Comparison of ENCODE assay signal across 12 cellular contexts in genomic region chr9:127444921-127445850, GRCh38. TPM values are rescaled to one million over a fixed set of nuclear protein-coding genes. Genes with fewer than 3 reads are reported as not detected.
DNase-seq lines count a peak whose midpoint lies in the region; ATAC-seq and TF ChIP-seq lines count a peak whose summit lies in the region.
"Had no signal": no experiment of that assay in that cellular context is flagged by ENCODE, and none has a peak within 500 bp of the region (broad histone marks: within the 10 kb centered on the region; RNA-seq: fewer than 3 reads in every experiment).

No MANE protein-coding gene starts in this region.

- ATAC-seq in HG03520 (IDR thresholded peaks at IDR 0.05; ENCODE audit: unreplicated experiment): no peak
- ATAC-seq: stimulated activated memory B cell treated with anti-CD40 and anti-IgM and Interleukin-4, amounts not matched to agents 10 μg/mL and 1 μg/mL and 100 μg/mL, for 72 hours had no signal

- H3K4me3 ChIP-seq in epithelial cell of esophagus (ENCODE audit: low read length): no peak overlapping the region

- no peak for TF ChIP-seq CTCF in RWPE1 (conservative IDR thresholded peaks at IDR 0.05; ENCODE audit: low read depth)
- TF ChIP-seq CTCF in epithelial cell of esophagus (IDR thresholded peaks at IDR 0.05; ENCODE audit: insufficient read depth, low read depth, low read length, missing control alignments): no peak

- peak overlapping the region; percentile 68 for H3K27ac ChIP-seq in RWPE1

- CTCF ChIA-PET in RWPE1 (lab: Yijun Ruan, JAX): no interaction called here

- DNase-seq in stimulated activated CD4-positive, alpha-beta T cell treated with anti-CD3 and anti-CD28 coated beads, Interleukin-1b, Interleukin-23, amount 100 ng/mL, for 48 hours: peak; percentile 9
- DNase-seq in stimulated activated CD4-positive, alpha-beta T cell treated with anti-CD3 and anti-CD28 coated beads, Interleukin-4, amount 100 ng/mL, for 4 hours: no peak
- no peak for DNase-seq in RWPE1 (ENCODE audit: low spot score)
- peak; percentile 52 for DNase-seq in epithelial cell of esophagus (ENCODE audit: low read depth)
- DNase-seq in NOMO-1 (lab: John Stamatoyannopoulos, UW; ENCODE audit: unreplicated experiment in 2 of 2): no peak
- no peak for DNase-seq in H4 (ENCODE audit: low spot score)
- DNase-seq in GOT3 (lab: John Stamatoyannopoulos, UW): no peak
- DNase-seq: activated CD4-positive, CD25-positive, alpha-beta regulatory T cell; COR-L47; retina had no signal

- POLR2A ChIA-PET in RWPE1 (lab: Yijun Ruan, JAX; ENCODE audit: low non-redundant PET): no interaction called here

RNA-seq across cellular contexts. Expression of gene RPL12, which starts 6.0 kb away (rescaled TPM):
- 2,219 and 2,463 TPM in 2 replicates for total RNA-seq in H4 (2014; rRNA removed; shearing (Covaris generic))

RNA-seq across cellular contexts. Expression of gene LRSAM1, which starts 6.1 kb away (rescaled TPM):
- 2.6 and 5.7 TPM in 2 replicates for total RNA-seq in H4 (2014; rRNA removed; shearing (Covaris generic))

RNA-seq across cellular contexts. Expression of gene ZNF79, which starts 21.0 kb away (rescaled TPM):
- 6.1 and 7.0 TPM in 2 replicates for total RNA-seq in H4 (2014; rRNA removed; shearing (Covaris generic))

RNA-seq across cellular contexts. Expression of gene SLC2A8, which starts 48.2 kb away (rescaled TPM):
- total RNA-seq in H4 (2014; rRNA removed; shearing (Covaris generic)): 8.4 and 8.7 TPM in 2 replicates

Comparison
In these comparisons a context has a peak if more than half of its experiments do, and no peak if none do; other contexts are left out.
1. DNase-seq: peak in stimulated activated CD4-positive, alpha-beta T cell treated with anti-CD3 and anti-CD28 coated beads, Interleukin-1b, Interleukin-23, amount 100 ng/mL, for 48 hours (single experiment) and epithelial cell of esophagus (single experiment); none in stimulated activated CD4-positive, alpha-beta T cell treated with anti-CD3 and anti-CD28 coated beads, Interleukin-4, amount 100 ng/mL, for 4 hours (0 of 2), RWPE1 (single experiment), NOMO-1 (0 of 2), H4 (single experiment) and GOT3 (single experiment).